In genomic region chr2:138536302-138536701, GRCh38 we compare ENCODE assay signal across 9 cellular contexts. TPM values are rescaled to one million over a fixed set of nuclear protein-coding genes. Genes with fewer than 3 reads are reported as not detected.
DNase-seq lines count a peak whose midpoint lies in the region; ATAC-seq, FAIRE-seq and TF ChIP-seq lines count a peak whose summit lies in the region.
"Had no signal": no experiment of that assay in that cellular context is flagged by ENCODE, and none has a peak within 500 bp of the region (broad histone marks: within the 10 kb centered on the region; RNA-seq: fewer than 3 reads in every experiment).

No MANE protein-coding gene starts in this region.

- FAIRE-seq in GM12892 (lab: Jason Lieb, UNC), result no peak

- no peak overlapping the region for H3K27ac ChIP-seq in CD4-positive, alpha-beta memory T cell (ENCODE audit: low read depth, low read length)

- peaks cover 12 to 31% (median 21%) of the 10 kb centered on the region in 4 donors for H3K4me1 Mint-ChIP-seq in CD4-positive, alpha-beta memory T cell

- peaks cover 0 to 5% of the 10 kb centered on the region in 2 donors for H3K9me3 ChIP-seq in CD4-positive, alpha-beta memory T cell (ENCODE audit: control insufficient read depth in 1 of 2, low read length in 2 of 2)

- intact Hi-C loops in CD4-positive, alpha-beta memory T cell (cut with micrococcal nuclease), result no loop called here

- peaks cover 26 to 44% of the 10 kb centered on the region in 2 donors for H3K36me3 Mint-ChIP-seq in activated naive CD4-positive, alpha-beta T cell treated with anti-CD3 and anti-CD28 coated beads, Interleukin-2, amount 50 U/mL, for 72 hours
- peaks cover 31 to 42% of the 10 kb centered on the region in 2 donors for H3K36me3 Mint-ChIP-seq in CD4-positive, alpha-beta memory T cell

- CTCF ChIA-PET in CD4-positive, alpha-beta memory T cell (lab: Charles Lee; ENCODE audit: partially characterized antibody), result no interaction called here

- no peak overlapping the region for H3K4me3 ChIP-seq in kidney epithelial cell (ENCODE audit: low read depth, low read length)
- no peak overlapping the region for H3K4me3 ChIP-seq in CD4-positive, alpha-beta memory T cell (ENCODE audit: low read length in 2 of 2)

- DNase-seq in NCI-H1105 (lab: John Stamatoyannopoulos, UW) (peak; percentile 42), kidney epithelial cell (ENCODE audit: low read depth) (peak; percentile 88), SKM-1 (lab: John Stamatoyannopoulos, UW; ENCODE audit: unreplicated experiment) (no peak), GM12892 (ENCODE audit: insufficient read length) (no peak)
- no peak for DNase-seq in activated naive CD4-positive, alpha-beta T cell treated with anti-CD3 and anti-CD28 coated beads, Interleukin-2, amount 50 U/mL, for 72 hours (ENCODE audit: low spot score in 2 of 2)
- no peak for DNase-seq in CD4-positive, alpha-beta memory T cell
- DNase-seq: activated naive CD4-positive, alpha-beta T cell treated with anti-CD3 and anti-CD28 coated beads, Interleukin-2, amount 50 U/mL, for 16 hours had no signal

- H3K9me3 Mint-ChIP-seq in activated naive CD4-positive, alpha-beta T cell treated with anti-CD3 and anti-CD28 coated beads, Interleukin-2, amount 50 U/mL, for 72 hours, result peaks cover 15% of the 10 kb centered on the region in 2 donors
- peaks cover 0 to 28% (median 20%) of the 10 kb centered on the region in 8 donors for H3K9me3 Mint-ChIP-seq in CD4-positive, alpha-beta memory T cell

- H3K36me3 ChIP-seq in kidney epithelial cell (ENCODE audit: control insufficient read depth, insufficient read depth, low read length), result no peaks in the 10 kb centered on the region
- peaks cover 7% of the 10 kb centered on the region for H3K36me3 ChIP-seq in CD4-positive, alpha-beta memory T cell (ENCODE audit: insufficient read depth, low read length)

- no peak overlapping the region for H3K4me3 Mint-ChIP-seq in CD4-positive, alpha-beta memory T cell

- POLR2A ChIA-PET in CD4-positive, alpha-beta memory T cell (lab: Charles Lee; ENCODE audit: partially characterized antibody), result no interaction called here

- no peaks in the 10 kb centered on the region for H3K27me3 ChIP-seq in kidney epithelial cell (ENCODE audit: control insufficient read depth, insufficient read depth, low read length)
- no peaks in the 10 kb centered on the region for H3K27me3 ChIP-seq in CD4-positive, alpha-beta memory T cell (ENCODE audit: insufficient read depth, low read length)

- no peak for TF ChIP-seq CTCF in kidney epithelial cell (IDR thresholded peaks at IDR 0.05; ENCODE audit: insufficient read depth, low read length, poor library complexity, severe bottlenecking)

- H3K27me3 Mint-ChIP-seq in CD4-positive, alpha-beta memory T cell, result no peaks in the 10 kb centered on the region

- H3K4me1 ChIP-seq in CD4-positive, alpha-beta memory T cell (ENCODE audit: insufficient read depth, low read length), result peaks cover 4% of the 10 kb centered on the region

- no peak for TF ChIP-seq POLR2A in GM12892 (IDR thresholded peaks at IDR 0.05; ENCODE audit: low read depth, low read length)

- ATAC-seq in GM18498 (IDR thresholded peaks at IDR 0.05; ENCODE audit: unreplicated experiment) (peak; percentile 82), GM21825 (IDR thresholded peaks at IDR 0.05; ENCODE audit: unreplicated experiment) (peak; percentile 84)
- no peak for ATAC-seq in activated naive CD4-positive, alpha-beta T cell treated with anti-CD3 and anti-CD28 coated beads, Interleukin-2, amount 50 U/mL, for 72 hours

- no peak overlapping the region for H3K27ac Mint-ChIP-seq in activated naive CD4-positive, alpha-beta T cell treated with anti-CD3 and anti-CD28 coated beads, Interleukin-2, amount 50 U/mL, for 72 hours
- H3K27ac Mint-ChIP-seq in CD4-positive, alpha-beta memory T cell, result no peak overlapping the region

RNA-seq across cellular contexts. Expression of gene SPOPL, which starts 34.7 kb away (rescaled TPM):
- 13.7 and 19.3 TPM in 2 replicates for total RNA-seq in kidney epithelial cell
- total RNA-seq in activated naive CD4-positive, alpha-beta T cell treated with anti-CD3 and anti-CD28 coated beads, Interleukin-2, amount 50 U/mL, for 72 hours, result 10 to 100 TPM; 13.8 to 15.4 TPM
- 10 to 100 TPM; 18.6 TPM for total RNA-seq in CD4-positive, alpha-beta memory T cell
- polyA plus RNA-seq in CD4-positive, alpha-beta memory T cell, result 1 to 10 TPM in 1 of 2 donors, under 1 TPM in 1; 0.71 to 2.1 TPM
- 11.1 TPM for polyA plus RNA-seq in GM12892 (2012; ENCODE audit: missing spikeins)

Comparison
In these comparisons a context has a peak if more than half of its experiments do, and no peak if none do; other contexts are left out.
1. ATAC-seq: peak in GM18498 (single experiment) and GM21825 (single experiment); none in activated naive CD4-positive, alpha-beta T cell treated with anti-CD3 and anti-CD28 coated beads, Interleukin-2, amount 50 U/mL, for 72 hours (0 of 2).
2. DNase-seq: peak in NCI-H1105 (single experiment) and kidney epithelial cell (single experiment); none in activated naive CD4-positive, alpha-beta T cell treated with anti-CD3 and anti-CD28 coated beads, Interleukin-2, amount 50 U/mL, for 72 hours (0 of 2), SKM-1 (single experiment), CD4-positive, alpha-beta memory T cell (0 of 5) and GM12892 (single experiment).